Comparison of ENCODE assay signal across 8 cellular contexts in genomic region chr2:42342061-42342794, GRCh38. TPM values are rescaled to one million over a fixed set of nuclear protein-coding genes. Genes with fewer than 3 reads are reported as not detected.
DNase-seq lines count a peak whose midpoint lies in the region; ATAC-seq, FAIRE-seq and TF ChIP-seq lines count a peak whose summit lies in the region.

No MANE protein-coding gene starts in this region.

- ATAC-seq in A549 = peak; percentile 48 to 55; a peak in 5 of 6 replicates
- peak; percentile 6; the same call in 2 of the 3 replicates for ATAC-seq in GM23338
- peak; percentile 96 to 97 for ATAC-seq in gastrocnemius medialis
- no peak for ATAC-seq in GM19397 (IDR thresholded peaks at IDR 0.05; ENCODE audit: unreplicated experiment)
- no peak for ATAC-seq in GM21723 (IDR thresholded peaks at IDR 0.05; ENCODE audit: unreplicated experiment)

- in situ Hi-C loops in gastrocnemius medialis (cut with MboI; ENCODE audit: low sequenced_read_pairs in 4 of 4) = no loop called here

- H3K4me2 ChIP-seq in A549 = peak overlapping the region; percentile 12; the same call in 2 of the 3 replicates
- no peak overlapping the region for H3K4me2 ChIP-seq in GM23338

- CTCF ChIA-PET in A549 (lab: Yijun Ruan, JAX) = interaction anchor here (1.0 to 2.9 kb wide), 8 partner anchors 9 to 500 kb away, joined by 3 to 8 read pairs (median 4); no protein-coding TSS in a partner anchor

- no peak overlapping the region for H3K4me3 ChIP-seq in A549
- no peak overlapping the region for H3K4me3 ChIP-seq in GM23338
- no peak overlapping the region for H3K4me3 ChIP-seq in fibroblast of villous mesenchyme (ENCODE audit: low read depth, low read length)
- no peak overlapping the region for H3K4me3 ChIP-seq in gastrocnemius medialis

- peaks cover 3% of the 10 kb centered on the region; the same call in 1 of the 2 replicates for H3F3A ChIP-seq in GM23338 (replicated peaks; ENCODE audit: low read depth)

- peak overlapping the region; percentile 35 to 56; a peak in 4 of 6 replicates for H3K27ac ChIP-seq in A549
- peak overlapping the region; percentile 69; the same call in 1 of the 2 replicates for H3K27ac ChIP-seq in GM23338 (ENCODE audit: low read depth)
- peak overlapping the region; percentile 57 to 75 (median 68) for H3K27ac ChIP-seq in gastrocnemius medialis

- no peak for TF ChIP-seq EP300 in A549 (IDR thresholded peaks at IDR 0.05)

- H3K36me3 ChIP-seq in GM23338 (ENCODE audit: insufficient read depth) (no peaks in the 10 kb centered on the region; the same call in 1 of the 2 replicates), gastrocnemius medialis (no peaks in the 10 kb centered on the region)

- TF ChIP-seq CTCF in A549 (IDR thresholded peaks at IDR 0.05) (no peak), GM23338 (conservative IDR thresholded peaks at IDR 0.05; ENCODE audit: low read depth in 2 of 2) (no peak), fibroblast of villous mesenchyme (IDR thresholded peaks at IDR 0.05; ENCODE audit: insufficient read depth, low read depth, low read length) (no peak), gastrocnemius medialis (IDR thresholded peaks at IDR 0.05 in 4 of 5, conservative IDR thresholded peaks at IDR 0.05 in 1 of 5) (no peak)

- WGBS in A549 (ENCODE audit: missing lambda C conversion rate) = 77% methylated on average over 8 of the region's 8 CpGs

- H3K4me3 Mint-ChIP-seq in GM23338 = no peak overlapping the region

- POLR2A ChIA-PET in A549 (lab: Yijun Ruan, JAX) = no interaction called here

- H2AFZ ChIP-seq in GM23338 = no peak overlapping the region

- H3K4me1 ChIP-seq in A549 (peaks cover 16% of the 10 kb centered on the region), GM23338 (ENCODE audit: insufficient read depth) (no peaks in the 10 kb centered on the region; the same call in 1 of the 2 replicates), gastrocnemius medialis (peaks cover 13 to 19% of the 10 kb centered on the region in 2 donors)

- no peak for TF ChIP-seq RAD21 in A549 (conservative IDR thresholded peaks at IDR 0.05 in 1 of 2, IDR thresholded peaks at IDR 0.05 in 1 of 2)

- H3K27me3 Mint-ChIP-seq in GM23338 (ENCODE audit: insufficient read depth, low read depth, poor library complexity) = peaks cover 22% of the 10 kb centered on the region

- no peaks in the 10 kb centered on the region for H3K9me2 ChIP-seq in GM23338 (ENCODE audit: insufficient read depth)

- no peak for TF ChIP-seq POLR2A in A549 (IDR thresholded peaks at IDR 0.05; ENCODE audit: low read length)
- TF ChIP-seq POLR2A in gastrocnemius medialis (IDR thresholded peaks at IDR 0.05) = no peak

- peaks cover 45% of the 10 kb centered on the region for H3K79me2 ChIP-seq in GM23338 (replicated peaks; ENCODE audit: insufficient read depth)

- intact Hi-C loops in gastrocnemius medialis (cut with DNase I; ENCODE audit: low total_unique reads) = no loop called here

- H3K36me3 Mint-ChIP-seq in GM23338 (ENCODE audit: low read depth) = peaks cover 22% of the 10 kb centered on the region

- no peaks in the 10 kb centered on the region for H3K27me3 ChIP-seq in GM23338 (ENCODE audit: insufficient read depth)
- no peaks in the 10 kb centered on the region for H3K27me3 ChIP-seq in gastrocnemius medialis

- peaks cover 13% of the 10 kb centered on the region for H4K20me1 ChIP-seq in GM23338 (replicated peaks; ENCODE audit: insufficient read depth)

- no peak for FAIRE-seq in A549 (lab: Jason Lieb, UNC)

- H3K9me3 Mint-ChIP-seq in GM23338 = no peaks in the 10 kb centered on the region

- DNase-seq in A549 (ENCODE audit: low read depth in 1 of 2, low spot score in 1 of 2) = no peak
- DNase-seq in GM23338 (ENCODE audit: low spot score) = peak; percentile 44
- peak; percentile 40 for DNase-seq in SW480 (ENCODE audit: low spot score)
- DNase-seq in fibroblast of villous mesenchyme (ENCODE audit: low read depth) = peak; percentile 87
- peak; percentile 63 for DNase-seq in gastrocnemius medialis
- DNase-seq in NCI-H187 (lab: John Stamatoyannopoulos, UW) = no peak

- H3K4me1 Mint-ChIP-seq in GM23338 = peaks cover 18% of the 10 kb centered on the region

- H3K9me3 ChIP-seq in A549 (no peaks in the 10 kb centered on the region), gastrocnemius medialis (no peaks in the 10 kb centered on the region)

- peak overlapping the region; percentile 78 for H3K27ac Mint-ChIP-seq in GM23338

TF ChIP-seq in A549, 52 proteins besides CTCF, POLR2A, EP300 and RAD21:
- TF ChIP-seq CBX8 (IDR thresholded peaks at IDR 0.05) (no peak), FOXS1 (CRISPR knock-in tag; IDR thresholded peaks at IDR 0.05) (no peak), POLR2AphosphoS2 (conservative IDR thresholded peaks at IDR 0.05; ENCODE audit: low read length) (peak; percentile 65; the same call in 1 of the 2 replicates), HOXA7 (CRISPR knock-in tag; IDR thresholded peaks at IDR 0.05) (no peak), SREBF2 (IDR thresholded peaks at IDR 0.05) (no peak), PHF8 (IDR thresholded peaks at IDR 0.05; ENCODE audit: borderline replicate concordance, low read depth) (no peak), NR3C1 (IDR thresholded peaks at IDR 0.05) (no peak), TP53 (CRISPR knock-in tag; IDR thresholded peaks at IDR 0.05) (no peak)

TF ChIP-seq in GM23338, 12 proteins besides CTCF, POLR2A, EP300 and RAD21:
- TF ChIP-seq ZNF114 (CRISPR knock-in tag; IDR thresholded peaks at IDR 0.05) (no peak), ZNF331 (CRISPR knock-in tag; IDR thresholded peaks at IDR 0.05; ENCODE audit: low read depth) (no peak), POLR2AphosphoS5 (IDR thresholded peaks at IDR 0.05; ENCODE audit: low read depth) (no peak), NANOG (IDR thresholded peaks at IDR 0.05; ENCODE audit: borderline replicate concordance) (no peak), CREB1 (CRISPR knock-in tag; IDR thresholded peaks at IDR 0.05; ENCODE audit: low read depth) (no peak), ETS1 (IDR thresholded peaks at IDR 0.05) (no peak), JUNB (IDR thresholded peaks at IDR 0.05; ENCODE audit: unreplicated experiment) (no peak)

RNA-seq across cellular contexts. Expression of gene COX7A2L, which starts 18.8 kb away (rescaled TPM):
- 219 and 258 TPM in 2 replicates for polyA plus RNA-seq in A549 (2011; rRNA removed)
- polyA plus RNA-seq in A549 (2012; cell fraction: cytosol; rRNA removed) = 80.0 and 83.8 TPM in 2 replicates
- polyA plus RNA-seq in A549 (2012; cell fraction: nucleus; rRNA removed) = 29.7 and 52.2 TPM in 2 replicates
- 126 to 130 TPM (median 127 TPM) in 3 replicates for polyA plus RNA-seq in A549 (2017; fragmentation: RNase III; extraction: RNeasy Plus Mini Kit Qiagen cat#74134 plus additional on column Dnase treatment)
- 83.2 and 85.8 TPM in 2 replicates for polyA minus RNA-seq in A549 (2011; rRNA and poly(A)+ RNA removed)
- total RNA-seq in GM23338 (2014; rRNA removed; shearing (Covaris generic)) = 149 and 158 TPM in 2 replicates
- polyA plus RNA-seq in GM23338 (2016; fragmentation: Nextera tagmentation; extraction: Ambion mirVana) = 112 and 118 TPM in 2 replicates
- 174 and 189 TPM in 2 replicates for total RNA-seq in fibroblast of villous mesenchyme
- total RNA-seq in gastrocnemius medialis = 10 to 100 TPM; 69.8 to 94.7 (median 89.1) TPM

Comparison
In these comparisons a context has a peak if more than half of its experiments do, and no peak if none do; other contexts are left out.
1. ATAC-seq: peak in A549 (2 of 2), GM23338 (single experiment) and gastrocnemius medialis (2 of 2); none in GM19397 (single experiment) and GM21723 (single experiment).
2. DNase-seq: peak in GM23338 (single experiment), SW480 (single experiment), fibroblast of villous mesenchyme (single experiment) and gastrocnemius medialis (2 of 2); none in A549 (0 of 2) and NCI-H187 (0 of 2).
3. Peak in every context shown above with its lines, with median percentiles within 50 percentile points of each other: H3K27ac ChIP-seq.